1 cellular context compared by ENCODE assay signal in genomic region chrX:153927936-153928760, GRCh38.
TF ChIP-seq lines count a peak whose summit lies in the region.

No MANE protein-coding gene starts in this region.

TF ChIP-seq in IMR-90, 13 proteins besides CTCF, POLR2A, EP300 and RAD21 (continued from another document):
- TF ChIP-seq SMC3 (IDR thresholded peaks at IDR 0.05; ENCODE audit: low read depth, low read length) (no peak), NFE2L2 (IDR thresholded peaks at IDR 0.05; ENCODE audit: low read depth, low read length) (no peak), ELK1 (IDR thresholded peaks at IDR 0.05; ENCODE audit: borderline replicate concordance, low read depth, low read length) (no peak), CEBPB (IDR thresholded peaks at IDR 0.05; ENCODE audit: low read depth, low read length) (no peak), BHLHE40 (IDR thresholded peaks at IDR 0.05; ENCODE audit: low read depth, low read length) (peak; percentile 78), USF2 (IDR thresholded peaks at IDR 0.05; ENCODE audit: low read depth, low read length) (peak; percentile 93), RCOR1 (IDR thresholded peaks at IDR 0.05; ENCODE audit: insufficient replicate concordance, low read length) (no peak), RFX5 (IDR thresholded peaks at IDR 0.05; ENCODE audit: low read depth, low read length) (no peak), FOS (IDR thresholded peaks at IDR 0.05; ENCODE audit: low read depth, low read length) (no peak), CHD1 (IDR thresholded peaks at IDR 0.05; ENCODE audit: low read depth, low read length) (no peak)
